ENCODE assay signal across 2 cellular contexts in genomic region chr12:123024819-123025391, GRCh38.
TF ChIP-seq lines count a peak whose summit lies in the region.

No MANE protein-coding gene starts in this region.

TF ChIP-seq in K562, 482 proteins besides CTCF, POLR2A, EP300 and RAD21:
- TF ChIP-seq CREB3L1 (IDR thresholded peaks at IDR 0.05; ENCODE audit: borderline replicate concordance, low read depth) (no peak), RFX1 (IDR thresholded peaks at IDR 0.05) (peak; percentile 69), ZNF584 (CRISPR knock-in tag; IDR thresholded peaks at IDR 0.05; ENCODE audit: low read depth) (no peak), ZBTB40 (IDR thresholded peaks at IDR 0.05) (0 out of 2 replicates have a peak, but pooled peaks have one; percentile 26), ZBTB40 (CRISPR knock-in tag; IDR thresholded peaks at IDR 0.05) (no peak), MAFF (IDR thresholded peaks at IDR 0.05; ENCODE audit: low read length) (no peak), ZNF23 (CRISPR knock-in tag; IDR thresholded peaks at IDR 0.05) (no peak), KLF6 (CRISPR knock-in tag; IDR thresholded peaks at IDR 0.05; ENCODE audit: borderline replicate concordance) (no peak), CTBP1 (IDR thresholded peaks at IDR 0.05; ENCODE audit: borderline replicate concordance) (no peak)

TF ChIP-seq in HEK293T, 16 proteins besides CTCF, POLR2A, EP300 and RAD21:
- TF ChIP-seq FOXA1 (IDR thresholded peaks at IDR 0.05) = no peak
- TF ChIP-seq HDGF (IDR thresholded peaks at IDR 0.05; ENCODE audit: borderline replicate concordance) = no peak
- no peak for TF ChIP-seq ARNT (IDR thresholded peaks at IDR 0.05)
- no peak for TF ChIP-seq BHLHE40 (IDR thresholded peaks at IDR 0.05; ENCODE audit: borderline replicate concordance)
- TF ChIP-seq FOXK2 (IDR thresholded peaks at IDR 0.05) = no peak
- TF ChIP-seq PKNOX1 (IDR thresholded peaks at IDR 0.05) = no peak
- TF ChIP-seq ZNF384 (IDR thresholded peaks at IDR 0.05) = no peak
- TF ChIP-seq NFRKB (IDR thresholded peaks at IDR 0.05) = no peak
- no peak for TF ChIP-seq FOXM1 (IDR thresholded peaks at IDR 0.05; ENCODE audit: borderline replicate concordance)
- no peak for TF ChIP-seq ELF4 (IDR thresholded peaks at IDR 0.05)
- TF ChIP-seq CTBP1 (IDR thresholded peaks at IDR 0.05; ENCODE audit: borderline replicate concordance) = no peak
- TF ChIP-seq SP1 (IDR thresholded peaks at IDR 0.05) = no peak
- TF ChIP-seq SUZ12 (IDR thresholded peaks at IDR 0.05) = no peak
